8 cellular contexts compared by ENCODE assay signal in genomic region chr1:11731719-11732283, GRCh38. TPM values are rescaled to one million over a fixed set of nuclear protein-coding genes. Genes with fewer than 3 reads are reported as not detected.
DNase-seq lines count a peak whose midpoint lies in the region; ATAC-seq and TF ChIP-seq lines count a peak whose summit lies in the region.

No MANE protein-coding gene starts in this region.

- no peaks in the 10 kb centered on the region for H3K9me3 Mint-ChIP-seq in T-helper 1 cell treated with Interleukin-12 subunit alpha and Interleukin-12 subunit beta and Interleukin-4 antibody, amounts not matched to agents 30 μg/mL and 1 μg/mL, for 36 hours
- no peaks in the 10 kb centered on the region for H3K9me3 Mint-ChIP-seq in type B pancreatic cell

- peaks cover 33% of the 10 kb centered on the region for H3K4me1 Mint-ChIP-seq in T-helper 1 cell treated with Interleukin-12 subunit alpha and Interleukin-12 subunit beta and Interleukin-4 antibody, amounts not matched to agents 30 μg/mL and 1 μg/mL, for 36 hours (ENCODE audit: low read depth)
- H3K4me1 Mint-ChIP-seq in T-helper 17 cell = peaks cover 24% of the 10 kb centered on the region
- peaks cover 25% of the 10 kb centered on the region for H3K4me1 Mint-ChIP-seq in type B pancreatic cell (ENCODE audit: unreplicated experiment)

- peak overlapping the region; percentile 92 for H3K27ac Mint-ChIP-seq in T-helper 1 cell treated with Interleukin-12 subunit alpha and Interleukin-12 subunit beta and Interleukin-4 antibody, amounts not matched to agents 30 μg/mL and 1 μg/mL, for 36 hours
- peak overlapping the region; percentile 37 for H3K27ac Mint-ChIP-seq in T-helper 17 cell
- H3K27ac Mint-ChIP-seq in type B pancreatic cell = peak overlapping the region; percentile 97

- no peaks in the 10 kb centered on the region for H3K27me3 Mint-ChIP-seq in T-helper 1 cell treated with Interleukin-12 subunit alpha and Interleukin-12 subunit beta and Interleukin-4 antibody, amounts not matched to agents 30 μg/mL and 1 μg/mL, for 36 hours (ENCODE audit: low read depth)
- H3K27me3 Mint-ChIP-seq in T-helper 17 cell = no peaks in the 10 kb centered on the region
- no peaks in the 10 kb centered on the region for H3K27me3 Mint-ChIP-seq in type B pancreatic cell

- H3K9me3 ChIP-seq in T-helper 17 cell (ENCODE audit: control insufficient read depth, low read length, poor library complexity, severe bottlenecking) = no peaks in the 10 kb centered on the region

- ATAC-seq in T-helper 17 cell = no peak
- no peak for ATAC-seq in HG02840 (IDR thresholded peaks at IDR 0.05; ENCODE audit: low FRiP score, unreplicated experiment)

- H3K36me3 Mint-ChIP-seq in T-helper 1 cell treated with Interleukin-12 subunit alpha and Interleukin-12 subunit beta and Interleukin-4 antibody, amounts not matched to agents 30 μg/mL and 1 μg/mL, for 36 hours (ENCODE audit: low read depth) = no peaks in the 10 kb centered on the region
- no peaks in the 10 kb centered on the region for H3K36me3 Mint-ChIP-seq in T-helper 17 cell (ENCODE audit: low read depth)
- no peaks in the 10 kb centered on the region for H3K36me3 Mint-ChIP-seq in type B pancreatic cell

- peak overlapping the region; percentile 64 for H3K27ac ChIP-seq in epithelial cell of prostate

- peak overlapping the region; percentile 67 for H3K4me3 Mint-ChIP-seq in T-helper 1 cell treated with Interleukin-12 subunit alpha and Interleukin-12 subunit beta and Interleukin-4 antibody, amounts not matched to agents 30 μg/mL and 1 μg/mL, for 36 hours
- H3K4me3 Mint-ChIP-seq in T-helper 17 cell (peak overlapping the region; percentile 89), type B pancreatic cell (peak overlapping the region; percentile 82)

- no peak for TF ChIP-seq CTCF in type B pancreatic cell (conservative IDR thresholded peaks at IDR 0.05)

- DNase-seq in T-helper 1 cell (no peak), T-helper 17 cell (no peak), epithelial cell of prostate (ENCODE audit: low read depth, low spot score) (no peak), middle frontal gyrus (ENCODE audit: extremely low spot score, low spot score) (peak; percentile 78), type B pancreatic cell (ENCODE audit: extremely low spot score, unreplicated experiment) (no peak), NCI-H128 (lab: John Stamatoyannopoulos, UW; ENCODE audit: unreplicated experiment) (no peak)

RNA-seq across cellular contexts. Expression of gene AGTRAP, which starts 4.1 kb away (rescaled TPM):
- total RNA-seq in T-helper 17 cell (10 to 100 TPM; 19.2 to 22.5 TPM), type B pancreatic cell (ENCODE audit: low replicate concordance) (38.0 and 38.6 TPM in 2 replicates)

RNA-seq across cellular contexts. Expression of gene C1orf167, which starts 30.2 kb away (rescaled TPM):
- total RNA-seq in T-helper 17 cell (under 1 TPM in 1 of 2 donors, not detected in 1; 0.13 TPM), type B pancreatic cell (ENCODE audit: low replicate concordance) (0.40 TPM in 1 of 2 replicates, not detected in the other)

RNA-seq across cellular contexts. Expression of gene DRAXIN, which starts 40.3 kb away (rescaled TPM):
- total RNA-seq in T-helper 17 cell (under 1 TPM in 1 of 2 donors, not detected in 1; 0.17 TPM), type B pancreatic cell (ENCODE audit: low replicate concordance) (1.1 and 13.5 TPM in 2 replicates)

RNA-seq across cellular contexts. Expression of gene MAD2L2, which starts 50.9 kb away (rescaled TPM):
- total RNA-seq in T-helper 17 cell = 10 to 100 TPM; 23.2 to 28.1 TPM
- 45.0 and 70.7 TPM in 2 replicates for total RNA-seq in type B pancreatic cell (ENCODE audit: low replicate concordance)

Comparison
In these comparisons a context has a peak if more than half of its experiments do, and no peak if none do; other contexts are left out.
1. H3K27ac Mint-ChIP-seq: peak in every context shown above with its lines; median percentile 97 in type B pancreatic cell; 92 in T-helper 1 cell treated with Interleukin-12 subunit alpha and Interleukin-12 subunit beta and Interleukin-4 antibody, amounts not matched to agents 30 μg/mL and 1 μg/mL, for 36 hours; 37 in T-helper 17 cell.